Comparison of ENCODE assay signal across 8 cellular contexts in genomic region chr19:49118565-49119410, GRCh38. TPM values are rescaled to one million over a fixed set of nuclear protein-coding genes. Genes with fewer than 3 reads are reported as not detected.
DNase-seq lines count a peak whose midpoint lies in the region; ATAC-seq, FAIRE-seq and TF ChIP-seq lines count a peak whose summit lies in the region.

C19orf73 (minus strand) TSS chr19:49119143; CDS start chr19:49119022, 121 bp downstream.

- H3K27ac Mint-ChIP-seq in activated CD4-positive, alpha-beta T cell treated with anti-CD3 and anti-CD28 coated beads, Interleukin-2, amount 10 ng/mL, durations not matched to agents 7 days and 5 days: peak within 1 kb of the TSS; percentile 86

- peak within 1 kb of the TSS; percentile 95 for H3K4me3 ChIP-seq in coronary artery
- peak within 1 kb of the TSS; percentile 67 to 78 (median 74) for H3K4me3 ChIP-seq in HepG2 (replicated peaks in 1 of 3; ENCODE audit: insufficient read depth in 1 of 3, low read depth in 2 of 3, low read length in 3 of 3)

- peaks cover 54% of the 10 kb centered on the region for H3K4me1 ChIP-seq in HepG2 (ENCODE audit: insufficient read depth, low read length)

- WGBS in HepG2 (ENCODE audit: low lambda C conversion rate): 0% methylated on average over 24 of the region's 85 CpGs

- TF ChIP-seq POLR2A in HepG2 (IDR thresholded peaks at IDR 0.05; ENCODE audit: insufficient read depth in 1 of 2, low read depth in 2 of 2, low read length in 2 of 2): peak; percentile 56 to 80

- H4K20me1 ChIP-seq in HepG2 (ENCODE audit: insufficient read depth, low read length): no peaks in the 10 kb centered on the region

- peak within 1 kb of the TSS; percentile 82 for H3K4me3 Mint-ChIP-seq in activated CD4-positive, alpha-beta T cell treated with anti-CD3 and anti-CD28 coated beads, Interleukin-2, amount 10 ng/mL, durations not matched to agents 7 days and 5 days

- H3K27ac ChIP-seq in C4-2B (peak within 1 kb of the TSS; percentile 90), coronary artery (peak within 1 kb of the TSS; percentile 80 to 100), HepG2 (ENCODE audit: extremely low read length, insufficient read depth, low read length) (peak within 1 kb of the TSS; percentile 77)

- peak within 1 kb of the TSS; percentile 90 for H3K9ac ChIP-seq in HepG2 (ENCODE audit: insufficient read depth, low read depth, low read length)

- CTCF ChIA-PET in activated CD4-positive, alpha-beta T cell treated with anti-CD3 and anti-CD28 coated beads, Interleukin-2, amount 10 ng/mL, durations not matched to agents 7 days and 5 days (lab: Charles Lee): interaction anchor here (1.5 to 1.8 kb wide), 2 partner anchors 13 to 125 kb away, joined by 5 to 7 read pairs; partner anchors contain the start of genes GYS1 and RUVBL2
- CTCF ChIA-PET in HepG2 (lab: Yijun Ruan, JAX; ENCODE audit: low intra/inter-chr PET ratio, low total read pairs): no interaction called here

- no peaks in the 10 kb centered on the region for H3K9me3 ChIP-seq in HepG2 (ENCODE audit: low read length)

- in situ Hi-C loops in HepG2 (cut with HindIII; ENCODE audit: extremely low pct_ligation_motif_present, low pct_unique_long_range_greater_than_20kb): loop anchor here (5.0 kb wide), 1 partner anchor 34 kb away; no protein-coding TSS in a partner anchor

- peak; percentile 77 for TF ChIP-seq RAD21 in HepG2 (CRISPR knock-in tag; IDR thresholded peaks at IDR 0.05)

- H3K27me3 ChIP-seq in HepG2 (ENCODE audit: control insufficient read depth in 1 of 2, insufficient read depth in 2 of 2, low read length in 2 of 2): peaks cover 0 to 7% of the 10 kb centered on the region in 2 experiments; a peak in 1 of 5 replicates

- peak within 1 kb of the TSS; percentile 98 for H3K4me2 ChIP-seq in HepG2 (ENCODE audit: low read depth, low read length)

- FAIRE-seq in HepG2 (lab: Jason Lieb, UNC): peak; percentile 77

- peaks cover 16% of the 10 kb centered on the region for H3K27me3 Mint-ChIP-seq in activated CD4-positive, alpha-beta T cell treated with anti-CD3 and anti-CD28 coated beads, Interleukin-2, amount 10 ng/mL, durations not matched to agents 7 days and 5 days

- ATAC-seq in GM19328 (IDR thresholded peaks at IDR 0.05; ENCODE audit: unreplicated experiment): peak; percentile 53
- peak; percentile 66 for ATAC-seq in HG03460 (IDR thresholded peaks at IDR 0.05; ENCODE audit: unreplicated experiment)
- ATAC-seq in HepG2: peak; percentile 71

- intact Hi-C loops in HepG2 (cut with micrococcal nuclease; ENCODE audit: unreplicated experiment): loop anchor here (1.0 kb wide), 1 partner anchor 31 kb away; no protein-coding TSS in a partner anchor

- H2AFZ ChIP-seq in HepG2 (ENCODE audit: low read length): no peak within 1 kb of the TSS

- DNase-seq in NCI-H526 treated with DMSO at 0.1 percent for 48 hours (lab: John Stamatoyannopoulos, UW) (peak; percentile 85), coronary artery (ENCODE audit: low spot score) (peak; percentile 94), HepG2 (ENCODE audit: low spot score) (peak; percentile 82)
- DNase-seq in activated CD4-positive, alpha-beta T cell treated with anti-CD3 and anti-CD28 coated beads, Interleukin-2, amount 10 ng/mL, durations not matched to agents 7 days and 5 days: peak; percentile 94
- peak; percentile 90 to 94 for DNase-seq in stimulated activated CD4-positive, alpha-beta T cell treated with anti-CD3 and anti-CD28 coated beads, Interleukin-2, amount 100 ng/mL, for 48 hours

- no peaks in the 10 kb centered on the region for H3K36me3 ChIP-seq in HepG2 (replicated peaks in 1 of 2; ENCODE audit: control insufficient read depth in 1 of 2, insufficient read depth in 2 of 2, low read length in 2 of 2)

- no peak for TF ChIP-seq CTCF in C4-2B (conservative IDR thresholded peaks at IDR 0.05)
- TF ChIP-seq CTCF in coronary artery (IDR thresholded peaks at IDR 0.05): no peak
- TF ChIP-seq CTCF in HepG2 (CRISPR knock-in tag; IDR thresholded peaks at IDR 0.05): peak; percentile 40

- no peaks in the 10 kb centered on the region for H3K36me3 Mint-ChIP-seq in activated CD4-positive, alpha-beta T cell treated with anti-CD3 and anti-CD28 coated beads, Interleukin-2, amount 10 ng/mL, durations not matched to agents 7 days and 5 days (ENCODE audit: low read depth)

- POLR2A ChIA-PET in activated CD4-positive, alpha-beta T cell treated with anti-CD3 and anti-CD28 coated beads, Interleukin-2, amount 10 ng/mL, durations not matched to agents 7 days and 5 days (lab: Charles Lee): no interaction called here
- POLR2A ChIA-PET in HepG2 (lab: Yijun Ruan, JAX): interaction anchor here (1.4 to 2.1 kb wide), 2 partner anchors 9 to 21 kb away, joined by 3 to 9 read pairs; no protein-coding TSS in a partner anchor

- H3K9me3 Mint-ChIP-seq in activated CD4-positive, alpha-beta T cell treated with anti-CD3 and anti-CD28 coated beads, Interleukin-2, amount 10 ng/mL, durations not matched to agents 7 days and 5 days: no peaks in the 10 kb centered on the region

- H3K4me1 Mint-ChIP-seq in activated CD4-positive, alpha-beta T cell treated with anti-CD3 and anti-CD28 coated beads, Interleukin-2, amount 10 ng/mL, durations not matched to agents 7 days and 5 days: peaks cover 29% of the 10 kb centered on the region

- H3K79me2 ChIP-seq in HepG2 (ENCODE audit: insufficient read depth, low read length): peaks cover 4% of the 10 kb centered on the region

- TF ChIP-seq EP300 in HepG2 (IDR thresholded peaks at IDR 0.05; ENCODE audit: low read depth in 2 of 2, low read length in 2 of 2) (peak in 1 of 2 experiments; percentile 20; a peak in 2 of 4 replicates), HepG2 (CRISPR knock-in tag; IDR thresholded peaks at IDR 0.05; ENCODE audit: borderline replicate concordance) (no peak; the same call in 1 of the 2 replicates)

- BruUV-seq in HepG2 (replicated peaks; lab: Mats Ljungman, UMichigan): TSS peak; percentile 92

TF ChIP-seq in HepG2, 621 proteins besides CTCF, POLR2A, EP300 and RAD21 (continues in another document):
- no peak for TF ChIP-seq ZNF710 (CRISPR knock-in tag; IDR thresholded peaks at IDR 0.05; ENCODE audit: borderline replicate concordance)

RNA-seq across cellular contexts. Expression of gene C19orf73, which starts in this region (rescaled TPM):
- 1 to 10 TPM; 1.0 to 1.3 TPM for total RNA-seq in activated CD4-positive, alpha-beta T cell treated with anti-CD3 and anti-CD28 coated beads, Interleukin-2, amount 10 ng/mL, durations not matched to agents 7 days and 5 days
- total RNA-seq in HepG2 (2016; rRNA removed; fragmentation: Illumina TruSeq; extraction: Trizol): 0.80 and 1.4 TPM in 2 replicates
- 1.6 and 3.1 TPM in 2 replicates for total RNA-seq in HepG2 (2016; cell fraction: cytosol; rRNA removed; fragmentation: Illumina TruSeq; extraction: Trizol; ENCODE audit: low read depth)
- total RNA-seq in HepG2 (2016; cell fraction: insoluble cytoplasmic fraction; rRNA removed; fragmentation: Illumina TruSeq; extraction: Trizol): 1.6 and 1.9 TPM in 2 replicates
- 2.1 and 2.4 TPM in 2 replicates for total RNA-seq in HepG2 (2016; cell fraction: membrane; rRNA removed; fragmentation: Illumina TruSeq; extraction: Trizol)
- total RNA-seq in HepG2 (2016; cell fraction: nucleus; rRNA removed; fragmentation: Illumina TruSeq; extraction: Trizol): 0.59 and 0.94 TPM in 2 replicates
- polyA plus RNA-seq in HepG2 (2011; rRNA removed): 1.5 and 3.0 TPM in 2 replicates
- 2.6 TPM in 2 replicates for polyA plus RNA-seq in HepG2 (2011; cell fraction: cytosol; rRNA removed)
- 3.8 and 4.8 TPM in 2 replicates for polyA plus RNA-seq in HepG2 (2011; cell fraction: nucleus; rRNA removed)
- 1.1 and 1.9 TPM in 2 replicates for polyA plus RNA-seq in HepG2 (2012)
- 2.0 and 2.7 TPM in 2 replicates for polyA plus RNA-seq in HepG2 (2016; cell fraction: cytosol; fragmentation: Illumina TruSeq; extraction: Trizol; ENCODE audit: low read depth)
- 1.6 and 2.2 TPM in 2 replicates for polyA plus RNA-seq in HepG2 (2016; cell fraction: insoluble cytoplasmic fraction; fragmentation: Illumina TruSeq; extraction: Trizol; ENCODE audit: low read depth)
- polyA plus RNA-seq in HepG2 (2016; cell fraction: membrane; fragmentation: Illumina TruSeq; extraction: Trizol; ENCODE audit: low read depth): 1.5 and 1.6 TPM in 2 replicates
- polyA plus RNA-seq in HepG2 (2016; cell fraction: nucleus; fragmentation: Illumina TruSeq; extraction: Trizol; ENCODE audit: insufficient read depth, low read depth): 0.74 TPM in 1 of 2 replicates, not detected in the other
- 1.3 TPM in 2 replicates for polyA minus RNA-seq in HepG2 (2011; rRNA and poly(A)+ RNA removed; ENCODE audit: low replicate concordance)
- 0.89 and 1.2 TPM in 2 replicates for polyA minus RNA-seq in HepG2 (2011; cell fraction: cytosol; rRNA and poly(A)+ RNA removed)
- polyA minus RNA-seq in HepG2 (2011; cell fraction: nucleus; rRNA and poly(A)+ RNA removed): 1.8 and 3.0 TPM in 2 replicates

Comparison
In these comparisons a context has a peak if more than half of its experiments do, and no peak if none do; other contexts are left out.
1. Peak in every context shown above with its lines: DNase-seq, ATAC-seq, H3K4me3 ChIP-seq and H3K27ac ChIP-seq.